ENCODE assay signal across 17 cellular contexts in genomic region chr11:116690623-116691022, GRCh38.
"Had no signal": no experiment of that assay in that cellular context is flagged by ENCODE, and none has a peak within 500 bp of the region (broad histone marks: within the 10 kb centered on the region; RNA-seq: fewer than 3 reads in every experiment).

No MANE protein-coding gene starts in this region.

- H3K9me3 ChIP-seq: body of pancreas, heart left ventricle, transverse colon had no signal

- H3K9ac ChIP-seq: parathyroid adenoma had no signal

- H3K36me3 ChIP-seq: heart left ventricle, transverse colon had no signal

- H3K79me2 ChIP-seq: parathyroid adenoma had no signal

- FAIRE-seq: endometrium, urothelium cell line had no signal

- ATAC-seq: body of pancreas; heart left ventricle; left cardiac atrium; sciatic nerve; stimulated activated naive B cell treated with anti-CD40 and anti-IgM and Interleukin-4, amounts not matched to agents 10 μg/mL and 1 μg/mL and 100 μg/mL, for 72 hours had no signal

- H3K4me3 ChIP-seq: body of pancreas, heart left ventricle, smooth muscle cell, transverse colon had no signal

- H3K27ac ChIP-seq: body of pancreas, heart left ventricle, parathyroid adenoma, transverse colon had no signal

- H2AFZ ChIP-seq: parathyroid adenoma had no signal

- DNase-seq: activated CD4-positive, alpha-beta T cell treated with anti-CD3 and anti-CD28 coated beads, Interleukin-2, amount 10 ng/mL, durations not matched to agents 7 days and 5 days; activated gamma-delta T cell treated with Interleukin-2 at 50 U/mL for 16 hours; anterior cingulate cortex; body of pancreas; effector CD4-positive, alpha-beta T cell; islet precursor cell; left cardiac atrium; stimulated activated CD4-positive, alpha-beta T cell treated with anti-CD3 and anti-CD28 coated beads, Interleukin-2, amount 100 ng/mL, for 48 hours; stimulated activated CD8-positive, alpha-beta memory T cell treated with anti-CD3 and anti-CD28 coated beads, Interleukin-4, amount 100 ng/mL, for 48 hours; stimulated activated naive B cell treated with anti-CD40 and anti-IgM and Interleukin-4, amounts not matched to agents 10 μg/mL and 1 μg/mL and 100 μg/mL, for 72 hours; transverse colon had no signal

- H3K27me3 ChIP-seq: body of pancreas, transverse colon had no signal

- H3K4me2 ChIP-seq: smooth muscle cell had no signal

- H3K4me1 ChIP-seq: heart left ventricle, parathyroid adenoma had no signal
